ENCODE assay signal across 12 cellular contexts in genomic region chr5:139678751-139679750, GRCh38. TPM values are rescaled to one million over a fixed set of nuclear protein-coding genes. Genes with fewer than 3 reads are reported as not detected.
DNase-seq lines count a peak whose midpoint lies in the region; ATAC-seq and TF ChIP-seq lines count a peak whose summit lies in the region.
"Had no signal": no experiment of that assay in that cellular context is flagged by ENCODE, and none has a peak within 500 bp of the region (broad histone marks: within the 10 kb centered on the region; RNA-seq: fewer than 3 reads in every experiment).

No MANE protein-coding gene starts in this region.

- H3K4me3 ChIP-seq in body of pancreas: no peak overlapping the region
- no peak overlapping the region for H3K4me3 ChIP-seq in stomach

- H3K36me3 ChIP-seq in body of pancreas (replicated peaks in 1 of 2; ENCODE audit: insufficient read depth in 1 of 2, low read depth in 2 of 2) (peaks cover 8 to 16% of the 10 kb centered on the region in 2 donors), stomach (peaks cover 23 to 44% (median 42%) of the 10 kb centered on the region in 4 donors)

- H3K79me2 ChIP-seq in H9 (ENCODE audit: insufficient read depth, low read length): peaks cover 13% of the 10 kb centered on the region; the same call in 1 of the 2 replicates

- WGBS in body of pancreas, 2 donors: 64 to 76% methylated on average over 8 to 17 of the region's 17 CpGs
- 70 to 85% (median 79%) methylated on average over 14 to 17 of the region's 17 CpGs for WGBS in stomach, 5 donors
- no CpG with 5 or more reads among the region's 17 CpGs for WGBS in H9 (ENCODE audit: extremely low coverage, insufficient read length, low lambda C conversion rate)

- no peaks in the 10 kb centered on the region for H3K27me3 ChIP-seq in body of pancreas
- H3K27me3 ChIP-seq in layer of hippocampus (ENCODE audit: control insufficient read depth, insufficient read depth, low read length): no peaks in the 10 kb centered on the region
- H3K27me3 ChIP-seq in stomach: no peaks in the 10 kb centered on the region
- no peaks in the 10 kb centered on the region for H3K27me3 ChIP-seq in H9 (ENCODE audit: insufficient read depth, low read length)

- H2BK120ac ChIP-seq in H9 (ENCODE audit: low read depth, low read length, poor library complexity, severe bottlenecking): no peak overlapping the region

- H3K4me1 ChIP-seq in body of pancreas: peaks cover 55% of the 10 kb centered on the region
- peaks cover 30 to 58% (median 44%) of the 10 kb centered on the region in 4 donors for H3K4me1 ChIP-seq in stomach
- H3K4me1 ChIP-seq in H9 (ENCODE audit: insufficient read depth, low read length): no peaks in the 10 kb centered on the region

- H3K27ac Mint-ChIP-seq in HFFc6 (peak overlapping the region; percentile 45), H9 (no peak overlapping the region)

- no peak overlapping the region for H2BK20ac ChIP-seq in H9 (ENCODE audit: low read depth, low read length, poor library complexity, severe bottlenecking)

- H3K9me3 ChIP-seq in body of pancreas: no peaks in the 10 kb centered on the region
- H3K9me3 ChIP-seq in stomach: no peaks in the 10 kb centered on the region
- no peaks in the 10 kb centered on the region for H3K9me3 ChIP-seq in H9 (ENCODE audit: control insufficient read depth, low read depth, low read length)

- no peaks in the 10 kb centered on the region for H3K79me1 ChIP-seq in H9 (ENCODE audit: insufficient read depth, low read depth, low read length, poor library complexity, severe bottlenecking)

- DNase-seq in HFFc6: peak; percentile 43
- peak in 2 of 4 donors; percentile 56 to 64 for DNase-seq in body of pancreas
- no peak for DNase-seq in stomach
- no peak for DNase-seq in SKM-1 treated with dmso at 0.1 percent for 144 hours (lab: John Stamatoyannopoulos, UW; ENCODE audit: unreplicated experiment)
- DNase-seq in NCI-H2081 treated with DMSO at 0.1 percent for 48 hours (lab: John Stamatoyannopoulos, UW): no peak
- no peak for DNase-seq in H9
- DNase-seq in activated CD4-positive, CD25-positive, alpha-beta regulatory T cell (lab: John Stamatoyannopoulos, UW): no peak
- DNase-seq: activated CD4-positive, alpha-beta T cell treated with anti-CD3 and anti-CD28 coated beads, Interleukin-2, amount 50 U/mL, for 1 hour; DMS79 treated with DMSO at 0.1 percent for 48 hours; foreskin melanocyte; NCI-H1436 treated with DMSO at 0.1 percent for 48 hours had no signal

- TF ChIP-seq CTCF in HFFc6 (IDR thresholded peaks at IDR 0.05) (no peak), body of pancreas (IDR thresholded peaks at IDR 0.05) (no peak), stomach (IDR thresholded peaks at IDR 0.05) (no peak), H9 (conservative IDR thresholded peaks at IDR 0.05) (no peak)

- H2AFZ ChIP-seq in H9 (ENCODE audit: low read length): no peak overlapping the region

- H3K4me1 Mint-ChIP-seq in HFFc6 (ENCODE audit: low read depth) (peaks cover 22% of the 10 kb centered on the region), H9 (peaks cover 35 to 49% of the 10 kb centered on the region in 2 experiments)

- no peak overlapping the region for H4K8ac ChIP-seq in H9 (replicated peaks; ENCODE audit: insufficient read length, low read depth, low read length)

- no peak overlapping the region for H2BK12ac ChIP-seq in H9 (ENCODE audit: insufficient read length, low read depth, low read length)

- H3K27me3 Mint-ChIP-seq in HFFc6 (ENCODE audit: insufficient read depth) (peaks cover 2% of the 10 kb centered on the region), H9 (ENCODE audit: low read depth) (no peaks in the 10 kb centered on the region; the same call in 1 of the 2 replicates)

- H3K4me3 Mint-ChIP-seq in HFFc6: no peak overlapping the region
- no peak overlapping the region for H3K4me3 Mint-ChIP-seq in H9

- H3K56ac ChIP-seq in H9 (ENCODE audit: insufficient read length, low read depth, low read length): no peak overlapping the region

- no peak overlapping the region for H3K18ac ChIP-seq in H9 (ENCODE audit: insufficient read length, low read depth, low read length)

- H4K91ac ChIP-seq in H9 (ENCODE audit: insufficient read length, low read depth, low read length): no peak overlapping the region

- no peak for TF ChIP-seq EP300 in stomach (IDR thresholded peaks at IDR 0.05)

- no peak overlapping the region; the same call in 1 of the 2 replicates for H3K14ac ChIP-seq in H9 (ENCODE audit: insufficient read depth, low read length)

- H3T11ph ChIP-seq in H9 (ENCODE audit: low read length): no peak overlapping the region

- TF ChIP-seq POLR2A in body of pancreas (IDR thresholded peaks at IDR 0.05): no peak
- no peak for TF ChIP-seq POLR2A in stomach (IDR thresholded peaks at IDR 0.05)

- no peak overlapping the region for H3K9ac ChIP-seq in H9 (ENCODE audit: extremely low read depth, insufficient read length, low read length)

- intact Hi-C loops in body of pancreas (cut with DNase I) (no loop called here), stomach (cut with DNase I; ENCODE audit: low total_unique reads) (no loop called here)

- H3K9me3 Mint-ChIP-seq in HFFc6 (no peaks in the 10 kb centered on the region), H9 (no peaks in the 10 kb centered on the region)

- H3K36me3 Mint-ChIP-seq in HFFc6 (ENCODE audit: low read depth) (peaks cover 11% of the 10 kb centered on the region; the same call in 1 of the 2 replicates), H9 (ENCODE audit: insufficient read depth in 1 of 3, low read depth in 3 of 3) (peaks cover 25 to 43% (median 34%) of the 10 kb centered on the region in 3 experiments; a peak in 6 of 7 replicates)

- no peaks in the 10 kb centered on the region for H3K23me2 ChIP-seq in H9 (ENCODE audit: insufficient read length, low read depth, low read length, poor library complexity, severe bottlenecking)

- ATAC-seq in body of pancreas: no peak

- H4K5ac ChIP-seq in H9 (ENCODE audit: insufficient read length, low read depth, low read length): no peak overlapping the region

- H3K4me2 ChIP-seq in H9 (ENCODE audit: insufficient read depth, insufficient read length, low read length): no peak overlapping the region

- no peak overlapping the region for H2AK5ac ChIP-seq in H9 (ENCODE audit: insufficient read length, low read length)

- no peak overlapping the region for H3K23ac ChIP-seq in H9 (ENCODE audit: insufficient read length, low read depth, low read length)

- H3K27ac ChIP-seq in body of pancreas: peak overlapping the region; percentile 59 to 92 (median 68)
- peak overlapping the region; percentile 98 for H3K27ac ChIP-seq in layer of hippocampus (ENCODE audit: low read depth, low read length)
- H3K27ac ChIP-seq in stomach: peak overlapping the region in 4 of 5 donors; percentile 66 to 80 (median 72)
- H3K27ac ChIP-seq in H9 (ENCODE audit: insufficient read length, low read depth, low read length): no peak overlapping the region

- H4K20me1 ChIP-seq in H9 (ENCODE audit: control insufficient read depth, insufficient read depth, insufficient read length): no peaks in the 10 kb centered on the region

- no peak overlapping the region for H2BK5ac ChIP-seq in H9 (ENCODE audit: insufficient read length, low read length)

- no peak overlapping the region for H3K4ac ChIP-seq in H9 (ENCODE audit: low read depth, low read length)

- no peak overlapping the region for H2BK15ac ChIP-seq in H9 (ENCODE audit: low read depth, low read length)

RNA-seq across cellular contexts. Expression of gene CXXC5, which starts 30.9 kb away (rescaled TPM):
- 10 to 100 TPM; 46.4 to 58.5 (median 49.2) TPM for total RNA-seq in HFFc6 (2021; fragmentation: NEBNext Ultra II Directional; extraction: Animal tissue kit (Norgen Biotek cat#: 25700))
- 10 to 100 TPM; 86.6 to 87.7 TPM for total RNA-seq in body of pancreas
- total RNA-seq in stomach: 100 to 1,000 TPM in 1 of 5 donors, 10 to 100 TPM in 4; 25.9 to 101 (median 32.7) TPM
- 10 to 100 TPM; 18.3 to 26.3 (median 22.2) TPM for polyA plus RNA-seq in stomach
- total RNA-seq in H9 (2021): 105 and 107 TPM in 2 replicates
